Comparison of ENCODE assay signal across 12 cellular contexts in genomic region chr7:47422631-47423030, GRCh38.
DNase-seq lines count a peak whose midpoint lies in the region; ATAC-seq and TF ChIP-seq lines count a peak whose summit lies in the region.
"Had no signal": no experiment of that assay in that cellular context is flagged by ENCODE, and none has a peak within 500 bp of the region (broad histone marks: within the 10 kb centered on the region; RNA-seq: fewer than 3 reads in every experiment).

No MANE protein-coding gene starts in this region.

- ATAC-seq in sciatic nerve (peak; percentile 38), HG03439 (IDR thresholded peaks at IDR 0.05; ENCODE audit: unreplicated experiment) (no peak), HG02870 (IDR thresholded peaks at IDR 0.05; ENCODE audit: unreplicated experiment) (no peak)

- no peak overlapping the region for H3K4me3 ChIP-seq in fibroblast of pulmonary artery (replicated peaks; ENCODE audit: low read depth, low read length)
- H3K4me3 ChIP-seq: BLaER1 treated with 17β-estradiol and CSF1 and Interleukin-3, amounts not matched to agents 10 nM and 100 nM; PC-9 had no signal

- intact Hi-C loops in sciatic nerve (cut with DNase I): loop anchor here (10.0 kb wide), 1 partner anchor 148 kb away; no protein-coding TSS in a partner anchor

- DNase-seq in HS-27A (ENCODE audit: low read depth): peak; percentile 27
- peak; percentile 34 for DNase-seq in NCI-H69 (lab: John Stamatoyannopoulos, UW)
- DNase-seq in fibroblast of pulmonary artery (ENCODE audit: low read depth): peak; percentile 56
- no peak for DNase-seq in sciatic nerve (ENCODE audit: low spot score)
- no peak for DNase-seq in 8988T
- DNase-seq: Karpas-422, NCI-H2029 treated with DMSO at 0.1 percent for 48 hours, PC-9, SK-N-SH had no signal

- no peak for TF ChIP-seq CTCF in fibroblast of pulmonary artery (IDR thresholded peaks at IDR 0.05; ENCODE audit: low read length, missing control alignments)

Comparison
In these comparisons a context has a peak if more than half of its experiments do, and no peak if none do; other contexts are left out.
1. DNase-seq: peak in HS-27A (single experiment), NCI-H69 (single experiment) and fibroblast of pulmonary artery (single experiment); none in sciatic nerve (single experiment) and 8988T (single experiment).